Comparison of ENCODE assay signal across 8 cellular contexts in genomic region chr13:99442273-99442895, GRCh38. TPM values are rescaled to one million over a fixed set of nuclear protein-coding genes. Genes with fewer than 3 reads are reported as not detected.
DNase-seq lines count a peak whose midpoint lies in the region; ATAC-seq, FAIRE-seq and TF ChIP-seq lines count a peak whose summit lies in the region.

No MANE protein-coding gene starts in this region.

- no peak overlapping the region for H3K27ac ChIP-seq in suprapubic skin

- peak in 4 of 5 experiments; percentile 30 to 66 (median 42) for DNase-seq in T-helper 2 cell
- DNase-seq in T-helper 2 cell treated with Interferon-gamma antibody and Interleukin-4, amounts not matched to agents 5 μg/mL and 100 μg/mL, for 36 hours (ENCODE audit: low spot score), result no peak
- DNase-seq in Kasumi-1 (lab: John Stamatoyannopoulos, UW), result peak; percentile 85 to 91
- DNase-seq in SHP77 (lab: John Stamatoyannopoulos, UW), result peak; percentile 45 to 51
- peak; percentile 43 for DNase-seq in bronchial epithelial cell (ENCODE audit: low read depth)
- no peak for DNase-seq in left colon
- DNase-seq in suprapubic skin (ENCODE audit: low spot score in 2 of 2), result no peak

- ATAC-seq in left colon (peak; percentile 66), GM18498 (IDR thresholded peaks at IDR 0.05; ENCODE audit: unreplicated experiment) (no peak)

- no peak overlapping the region for H3K27ac Mint-ChIP-seq in T-helper 2 cell treated with Interferon-gamma antibody and Interleukin-4, amounts not matched to agents 5 μg/mL and 100 μg/mL, for 36 hours

- no peak for TF ChIP-seq POLR2A in suprapubic skin (IDR thresholded peaks at IDR 0.05)

- H3K27me3 Mint-ChIP-seq in T-helper 2 cell treated with Interferon-gamma antibody and Interleukin-4, amounts not matched to agents 5 μg/mL and 100 μg/mL, for 36 hours (ENCODE audit: low read depth), result peaks cover 26% of the 10 kb centered on the region

- peaks cover 12% of the 10 kb centered on the region for H3K4me1 Mint-ChIP-seq in T-helper 2 cell treated with Interferon-gamma antibody and Interleukin-4, amounts not matched to agents 5 μg/mL and 100 μg/mL, for 36 hours (ENCODE audit: low read depth)

- TF ChIP-seq CTCF in bronchial epithelial cell (IDR thresholded peaks at IDR 0.05; ENCODE audit: insufficient read depth, low read length, severe bottlenecking), result peak; percentile 73
- TF ChIP-seq CTCF in suprapubic skin (IDR thresholded peaks at IDR 0.05), result peak; percentile 77 to 94

- H3K4me3 Mint-ChIP-seq in T-helper 2 cell treated with Interferon-gamma antibody and Interleukin-4, amounts not matched to agents 5 μg/mL and 100 μg/mL, for 36 hours, result no peak overlapping the region

- H3K27me3 ChIP-seq in bronchial epithelial cell (ENCODE audit: control insufficient read depth, insufficient read depth, low read length) (no peaks in the 10 kb centered on the region), suprapubic skin (peaks cover 15% of the 10 kb centered on the region)

- no peaks in the 10 kb centered on the region for H3K9me3 Mint-ChIP-seq in T-helper 2 cell treated with Interferon-gamma antibody and Interleukin-4, amounts not matched to agents 5 μg/mL and 100 μg/mL, for 36 hours

- intact Hi-C loops in left colon (cut with DNase I, micrococcal nuclease), result loop anchor here in 1 of 2 donors (5.0 kb wide), 1 partner anchor 65 kb away; no protein-coding TSS in a partner anchor

- no peaks in the 10 kb centered on the region for H3K4me1 ChIP-seq in suprapubic skin

- no peaks in the 10 kb centered on the region for H3K9me3 ChIP-seq in suprapubic skin

- TF ChIP-seq EP300 in suprapubic skin (IDR thresholded peaks at IDR 0.05), result no peak

- no peaks in the 10 kb centered on the region for H3K36me3 ChIP-seq in bronchial epithelial cell (ENCODE audit: control insufficient read depth, insufficient read depth, low read length)
- no peaks in the 10 kb centered on the region for H3K36me3 ChIP-seq in suprapubic skin

- 67% methylated on average over 7 of the region's 7 CpGs for WGBS in suprapubic skin

- H3K36me3 Mint-ChIP-seq in T-helper 2 cell treated with Interferon-gamma antibody and Interleukin-4, amounts not matched to agents 5 μg/mL and 100 μg/mL, for 36 hours (ENCODE audit: low read depth), result no peaks in the 10 kb centered on the region

- no peak for FAIRE-seq in bronchial epithelial cell (lab: Jason Lieb, UNC)

- H3K4me3 ChIP-seq in bronchial epithelial cell (ENCODE audit: low read depth, low read length) (no peak overlapping the region), suprapubic skin (no peak overlapping the region)

RNA-seq across cellular contexts. Expression of gene TM9SF2, which starts 58.9 kb away (rescaled TPM):
- total RNA-seq in bronchial epithelial cell, result 98.2 and 138 TPM in 2 replicates
- 100 to 1,000 TPM; 209 to 210 TPM for total RNA-seq in left colon
- 100 to 1,000 TPM in 1 of 4 donors, 10 to 100 TPM in 3; 64.2 to 108 (median 91.4) TPM for total RNA-seq in suprapubic skin

Comparison
In these comparisons a context has a peak if more than half of its experiments do, and no peak if none do; other contexts are left out.
1. DNase-seq: peak in T-helper 2 cell (4 of 5), Kasumi-1 (2 of 2), SHP77 (2 of 2) and bronchial epithelial cell (single experiment); none in T-helper 2 cell treated with Interferon-gamma antibody and Interleukin-4, amounts not matched to agents 5 μg/mL and 100 μg/mL, for 36 hours (single experiment), left colon (0 of 2) and suprapubic skin (0 of 2).